In genomic region chr2:235204923-235205322, GRCh38 we compare ENCODE assay signal across 22 cellular contexts.
"Had no signal": no experiment of that assay in that cellular context is flagged by ENCODE, and none has a peak within 500 bp of the region (broad histone marks: within the 10 kb centered on the region; RNA-seq: fewer than 3 reads in every experiment).

No MANE protein-coding gene starts in this region.

- H3K36me3 ChIP-seq: esophagus muscularis mucosa, left ventricle myocardium inferior, tibial artery had no signal

- H3K4me1 ChIP-seq: esophagus muscularis mucosa, left ventricle myocardium inferior, tibial artery had no signal

- DNase-seq: activated CD4-positive, alpha-beta T cell treated with anti-CD3 and anti-CD28 coated beads, Interleukin-2, amount 10 ng/mL, durations not matched to agents 24 days and 14 days; activated CD4-positive, CD25-positive, alpha-beta regulatory T cell; activated CD8-positive, alpha-beta memory T cell treated with anti-CD3 and anti-CD28 coated beads, Interleukin-2, amount 50 U/mL, for 4 hours; activated effector memory CD4-positive, alpha-beta T cell treated with anti-CD3 and anti-CD28 coated beads, Interleukin-2, amount 50 U/mL, for 16 hours; activated T-cell treated with anti-CD3 and anti-CD28 coated beads, Interleukin-2, amount 50 U/mL, for 48 hours; cerebellar nuclear complex; effector CD8-positive, alpha-beta T cell; left ventricle myocardium inferior; mammary epithelial cell; midbrain; nephron progenitor cell; nucleus accumbens; posterior cingulate gyrus; retina; stimulated activated CD4-positive, alpha-beta T cell treated with anti-CD3 and anti-CD28 coated beads, Interleukin-12 subunit alpha, Interleukin-12 subunit beta, amount 100 ng/mL, for 4 hours; stimulated activated CD4-positive, alpha-beta T cell treated with anti-CD3 and anti-CD28 coated beads, Interleukin-1b, Interleukin-23, amount 100 ng/mL, for 48 hours; stimulated activated naive CD4-positive, alpha-beta T cell treated with Interleukin-2 at 50 U/mL for 16 hours; substantia nigra; T-helper 1 cell; T-helper 9 cell; tibial artery had no signal

- H3K27ac ChIP-seq: esophagus muscularis mucosa, left ventricle myocardium inferior, tibial artery had no signal

- H3K9me3 ChIP-seq: esophagus muscularis mucosa, tibial artery had no signal

- H3K4me3 ChIP-seq: esophagus muscularis mucosa, left ventricle myocardium inferior, tibial artery had no signal
